ENCODE assay signal across 7 cellular contexts in genomic region chr12:131960590-131961325, GRCh38. TPM values are rescaled to one million over a fixed set of nuclear protein-coding genes. Genes with fewer than 3 reads are reported as not detected.
DNase-seq lines count a peak whose midpoint lies in the region; ATAC-seq, FAIRE-seq and TF ChIP-seq lines count a peak whose summit lies in the region.
"Not testable (repeated sequence)": the region's sequence is repeated elsewhere in the genome, so short reads cannot be mapped to it uniquely, and the experiment has no call there.

No MANE protein-coding gene starts in this region.

- TF ChIP-seq RAD21 in K562 (CRISPR knock-in tag; conservative IDR thresholded peaks at IDR 0.05 in 1 of 2, IDR thresholded peaks at IDR 0.05 in 1 of 2), result not testable (repeated sequence)

- H3K4me3 ChIP-seq in K562, right atrium auricular region: not testable (repeated sequence)

- CTCF ChIA-PET in K562 (lab: Yijun Ruan, JAX; ENCODE audit: low intra/inter-chr PET ratio), result not testable (repeated sequence)

- peaks cover 15% of the 10 kb centered on the region for H3K36me3 Mint-ChIP-seq in osteocyte (ENCODE audit: unreplicated experiment)
- H3K36me3 Mint-ChIP-seq in stimulated activated naive CD8-positive, alpha-beta T cell treated with anti-CD3 and anti-CD28 coated beads, Interleukin-15, Interleukin-2, amounts not matched to agents 100 ng/mL and 50 ng/mL, for 24 hours (ENCODE audit: low read depth), result peaks cover 32% of the 10 kb centered on the region

- peaks cover 40% of the 10 kb centered on the region for H3K4me1 Mint-ChIP-seq in osteocyte (ENCODE audit: unreplicated experiment)
- H3K4me1 Mint-ChIP-seq in stimulated activated naive CD8-positive, alpha-beta T cell treated with anti-CD3 and anti-CD28 coated beads, Interleukin-15, Interleukin-2, amounts not matched to agents 100 ng/mL and 50 ng/mL, for 24 hours (ENCODE audit: low read depth), result peaks cover 79% of the 10 kb centered on the region

- not testable (repeated sequence) for FAIRE-seq in K562 (lab: Jason Lieb, UNC)

- H3K9me3 ChIP-seq in K562 (replicated peaks; ENCODE audit: control insufficient read depth, insufficient read depth, low read depth, low read length); right atrium auricular region: not testable (repeated sequence)

- not testable (repeated sequence) for H3K27ac Mint-ChIP-seq in osteocyte (ENCODE audit: unreplicated experiment)
- peak overlapping the region; percentile 76 for H3K27ac Mint-ChIP-seq in stimulated activated naive CD8-positive, alpha-beta T cell treated with anti-CD3 and anti-CD28 coated beads, Interleukin-15, Interleukin-2, amounts not matched to agents 100 ng/mL and 50 ng/mL, for 24 hours

- peaks cover 60% of the 10 kb centered on the region for H3K36me3 ChIP-seq in K562 (ENCODE audit: control insufficient read depth, insufficient read depth, low read length)
- H3K36me3 ChIP-seq in right atrium auricular region, result not testable (repeated sequence)

- H3K79me2 ChIP-seq in K562 (ENCODE audit: control insufficient read depth, insufficient read depth, low read length), result peaks cover 89% of the 10 kb centered on the region

- H3K9ac ChIP-seq in K562 (ENCODE audit: insufficient read depth in 1 of 2, low read depth in 2 of 2, low read length in 2 of 2), result not testable (repeated sequence)

- H3K9me3 Mint-ChIP-seq in osteocyte (ENCODE audit: unreplicated experiment); stimulated activated naive CD8-positive, alpha-beta T cell treated with anti-CD3 and anti-CD28 coated beads, Interleukin-15, Interleukin-2, amounts not matched to agents 100 ng/mL and 50 ng/mL, for 24 hours: not testable (repeated sequence)

- WGBS in K562 (ENCODE audit: insufficient coverage, low coverage, missing lambda C conversion rate), result 87% methylated on average over 13 of the region's 30 CpGs

- H3K27me3 ChIP-seq in K562 (ENCODE audit: control insufficient read depth in 2 of 2, insufficient read depth in 2 of 2, low read length in 2 of 2); right atrium auricular region: not testable (repeated sequence)

- POLR2A ChIA-PET in K562 (lab: Yijun Ruan, JAX), result not testable (repeated sequence)

- TF ChIP-seq CTCF in K562 (IDR thresholded peaks at IDR 0.05 in 2 of 3, conservative IDR thresholded peaks at IDR 0.05 in 1 of 3; ENCODE audit: insufficient read depth in 2 of 3, low read depth in 1 of 3, low read length in 3 of 3); right atrium auricular region (IDR thresholded peaks at IDR 0.05); osteocyte (IDR thresholded peaks at IDR 0.05): not testable (repeated sequence)

- not testable (repeated sequence) for H3K27ac ChIP-seq in K562 (ENCODE audit: extremely low read depth, low read depth, low read length); right atrium auricular region

- not testable (repeated sequence) for H3K27me3 Mint-ChIP-seq in osteocyte (ENCODE audit: unreplicated experiment); stimulated activated naive CD8-positive, alpha-beta T cell treated with anti-CD3 and anti-CD28 coated beads, Interleukin-15, Interleukin-2, amounts not matched to agents 100 ng/mL and 50 ng/mL, for 24 hours

- not testable (repeated sequence) for TF ChIP-seq POLR2A in K562 (conservative IDR thresholded peaks at IDR 0.05)

- TF ChIP-seq EP300 in K562 (IDR thresholded peaks at IDR 0.05; ENCODE audit: low read length), result not testable (repeated sequence)

- in situ Hi-C loops in K562 (cut with MboI), result not testable (repeated sequence)

- H3K4me1 ChIP-seq in K562 (replicated peaks in 1 of 2; ENCODE audit: control insufficient read depth in 2 of 2, insufficient read depth in 2 of 2, low read length in 2 of 2), result peaks cover 21 to 27% of the 10 kb centered on the region in 2 experiments; a peak in 4 of 5 replicates
- H3K4me1 ChIP-seq in right atrium auricular region, result peaks cover 0 to 44% of the 10 kb centered on the region in 2 donors

- peaks cover 14% of the 10 kb centered on the region for H3K9me1 ChIP-seq in K562 (ENCODE audit: control insufficient read depth, insufficient read depth, low read length)

- not testable (repeated sequence) for H3K4me2 ChIP-seq in K562 (ENCODE audit: insufficient read depth, low read length)

- intact Hi-C loops in K562 (cut with micrococcal nuclease), result not testable (repeated sequence)

- not testable (repeated sequence) for H2AFZ ChIP-seq in K562 (ENCODE audit: low read depth, low read length)

- H3K4me3 Mint-ChIP-seq in osteocyte (ENCODE audit: unreplicated experiment); stimulated activated naive CD8-positive, alpha-beta T cell treated with anti-CD3 and anti-CD28 coated beads, Interleukin-15, Interleukin-2, amounts not matched to agents 100 ng/mL and 50 ng/mL, for 24 hours: not testable (repeated sequence)

- not testable (repeated sequence) for ATAC-seq in K562
- peak; percentile 49 for ATAC-seq in esophagus mucosa

- peak; percentile 8 for DNase-seq in activated T-cell treated with anti-CD3 and anti-CD28 coated beads, Interleukin-2, amount 50 U/mL, for 1 hour
- DNase-seq in K562 (ENCODE audit: extremely low read depth in 1 of 4, low spot score in 3 of 4), result not testable (repeated sequence)
- peak; percentile 5 for DNase-seq in right atrium auricular region (ENCODE audit: low spot score)
- DNase-seq in mesenteric fat pad (ENCODE audit: low spot score), result peak; percentile 73
- DNase-seq in osteocyte (ENCODE audit: extremely low spot score, unreplicated experiment), result peak; percentile 60

- BruUV-seq in K562 (replicated peaks; lab: Mats Ljungman, UMichigan), result not testable (repeated sequence)

- H4K20me1 ChIP-seq in K562 (replicated peaks; ENCODE audit: control insufficient read depth, insufficient read depth, low read length), result peaks cover 63% of the 10 kb centered on the region

TF ChIP-seq in K562, 482 proteins besides CTCF, POLR2A, EP300 and RAD21:
- 0 out of 2 replicates have a peak, but pooled peaks have one; percentile 22 for TF ChIP-seq RBFOX2 (IDR thresholded peaks at IDR 0.05; ENCODE audit: low read depth, low read length)

RNA-seq across cellular contexts. Expression of gene EP400, which starts 11.0 kb away (rescaled TPM):
- 149 and 175 TPM in 2 replicates for total RNA-seq in K562 (2011; cell fraction: chromatin; rRNA removed; ENCODE audit: low replicate concordance)
- 61.2 and 71.2 TPM in 2 replicates for total RNA-seq in K562 (2011; cell fraction: nucleolus; rRNA removed)
- total RNA-seq in K562 (2011; cell fraction: nucleoplasm; rRNA removed), result 111 and 165 TPM in 2 replicates
- 7.7 and 12.2 TPM in 2 replicates for total RNA-seq in K562 (2014; rRNA removed)
- total RNA-seq in K562 (2014; rRNA removed; fragmentation: Illumina TruSeq; extraction: Trizol), result 7.0 TPM in 2 replicates
- 6.9 and 8.1 TPM in 2 replicates for total RNA-seq in K562 (2015; rRNA removed; fragmentation: Illumina TruSeq; extraction: Trizol)
- total RNA-seq in K562 (2021), result 49.2 and 58.0 TPM in 2 replicates
- polyA plus RNA-seq in K562 (2011; rRNA removed), result 6.5 and 8.3 TPM in 2 replicates
- polyA plus RNA-seq in K562 (2011; cell fraction: cytosol; rRNA removed), result 5.4 and 6.5 TPM in 2 replicates
- 38.0 and 44.2 TPM in 2 replicates for polyA plus RNA-seq in K562 (2011; cell fraction: nucleus; rRNA removed)
- polyA plus RNA-seq in K562 (2012), result 27.7 and 40.7 TPM in 2 replicates
- polyA plus RNA-seq in K562 (2014; fragmentation: Illumina TruSeq; extraction: Trizol), result 29.8 and 32.3 TPM in 2 replicates
- 1 to 10 TPM; 4.5 to 6.7 TPM for polyA plus RNA-seq in K562 (2014; fragmentation: Nextera tagmentation; extraction: Ambion mirVana)
- polyA plus RNA-seq in K562 (2014; rRNA removed), result 22.2 and 23.5 TPM in 2 replicates
- 13.1 and 16.0 TPM in 2 replicates for polyA minus RNA-seq in K562 (2011; rRNA and poly(A)+ RNA removed)
- 17.0 and 23.8 TPM in 2 replicates for polyA minus RNA-seq in K562 (2011; cell fraction: cytosol; rRNA and poly(A)+ RNA removed)
- polyA minus RNA-seq in K562 (2011; cell fraction: nucleus; rRNA and poly(A)+ RNA removed), result 18.7 and 27.0 TPM in 2 replicates
- total RNA-seq in esophagus mucosa, result 26.1 TPM
- total RNA-seq in right atrium auricular region, result 10 to 100 TPM; 10.5 to 15.5 TPM
- 43.2 TPM for total RNA-seq in mesenteric fat pad
- total RNA-seq in osteocyte, result 51.3 and 51.8 TPM in 2 replicates

RNA-seq across cellular contexts. Expression of gene PUS1, which starts 31.7 kb away (rescaled TPM):
- 97.0 and 232 TPM in 2 replicates for total RNA-seq in K562 (2011; cell fraction: chromatin; rRNA removed; ENCODE audit: low replicate concordance)
- total RNA-seq in K562 (2011; cell fraction: nucleolus; rRNA removed), result 140 and 151 TPM in 2 replicates
- 123 and 134 TPM in 2 replicates for total RNA-seq in K562 (2011; cell fraction: nucleoplasm; rRNA removed)
- 35.6 and 53.2 TPM in 2 replicates for total RNA-seq in K562 (2014; rRNA removed)
- total RNA-seq in K562 (2014; rRNA removed; fragmentation: Illumina TruSeq; extraction: Trizol), result 13.6 and 16.4 TPM in 2 replicates
- 29.7 and 30.0 TPM in 2 replicates for total RNA-seq in K562 (2015; rRNA removed; fragmentation: Illumina TruSeq; extraction: Trizol)
- total RNA-seq in K562 (2021), result 79.3 and 90.8 TPM in 2 replicates
- 27.9 and 36.5 TPM in 2 replicates for polyA plus RNA-seq in K562 (2011; rRNA removed)
- 28.1 and 41.6 TPM in 2 replicates for polyA plus RNA-seq in K562 (2011; cell fraction: cytosol; rRNA removed)
- polyA plus RNA-seq in K562 (2011; cell fraction: nucleus; rRNA removed), result 56.2 and 84.8 TPM in 2 replicates
- 37.5 and 51.4 TPM in 2 replicates for polyA plus RNA-seq in K562 (2012)
- 30.3 and 39.8 TPM in 2 replicates for polyA plus RNA-seq in K562 (2014; fragmentation: Illumina TruSeq; extraction: Trizol)
- polyA plus RNA-seq in K562 (2014; fragmentation: Nextera tagmentation; extraction: Ambion mirVana), result 1 to 10 TPM; 1.9 to 3.8 TPM
- 71.4 and 73.4 TPM in 2 replicates for polyA plus RNA-seq in K562 (2014; rRNA removed)
- 16.8 and 21.8 TPM in 2 replicates for polyA minus RNA-seq in K562 (2011; rRNA and poly(A)+ RNA removed)
- polyA minus RNA-seq in K562 (2011; cell fraction: cytosol; rRNA and poly(A)+ RNA removed), result 30.8 and 32.0 TPM in 2 replicates
- 27.3 and 32.4 TPM in 2 replicates for polyA minus RNA-seq in K562 (2011; cell fraction: nucleus; rRNA and poly(A)+ RNA removed)
- 20.5 TPM for total RNA-seq in esophagus mucosa
- total RNA-seq in right atrium auricular region, result 10 to 100 TPM in 1 of 2 donors, 1 to 10 TPM in 1; 5.0 to 10.3 TPM
- 38.1 TPM for total RNA-seq in mesenteric fat pad
- total RNA-seq in osteocyte, result 18.8 and 19.5 TPM in 2 replicates
